Comparison of ENCODE assay signal across 31 cellular contexts in genomic region chr5:92180406-92180805, GRCh38.
"Had no signal": no experiment of that assay in that cellular context is flagged by ENCODE, and none has a peak within 500 bp of the region (broad histone marks: within the 10 kb centered on the region; RNA-seq: fewer than 3 reads in every experiment).

No MANE protein-coding gene starts in this region.

- H3K27ac Mint-ChIP-seq: immature natural killer cell; mesothelial cell of epicardium; naive thymus-derived CD4-positive, alpha-beta T cell; natural killer cell treated with Interleukin-12 subunit alpha and Interleukin-12 subunit beta and Interleukin-15 and Interleukin-18, amount 100 ng/mL, for 72 hours; stimulated activated naive B cell treated with anti-CD40 and anti-IgM and Interleukin-4, amounts not matched to agents 10 μg/mL and 1 μg/mL and 100 μg/mL, for 72 hours had no signal

- H3K27ac ChIP-seq: left ventricle myocardium inferior, pancreas, prostate gland, skin epidermis, stomach, testis, thyroid gland, transverse colon, upper lobe of left lung, vagina had no signal

- H3K4me3 ChIP-seq: left ventricle myocardium inferior, lung, mucosa of descending colon, pancreas, prostate gland, skin epidermis, stomach, testis, thyroid gland, transverse colon, upper lobe of left lung, vagina had no signal

- H3K4me1 ChIP-seq: left ventricle myocardium inferior, pancreas, prostate gland, stomach, testis, thyroid gland, transverse colon, upper lobe of left lung, vagina had no signal

- H3K27me3 Mint-ChIP-seq: naive thymus-derived CD4-positive, alpha-beta T cell; natural killer cell treated with Interleukin-12 subunit alpha and Interleukin-12 subunit beta and Interleukin-15 and Interleukin-18, amount 100 ng/mL, for 72 hours; stimulated activated naive B cell treated with anti-CD40 and anti-IgM and Interleukin-4, amounts not matched to agents 10 μg/mL and 1 μg/mL and 100 μg/mL, for 72 hours had no signal

- DNase-seq: hypothalamus; immature natural killer cell; kidney; left ventricle myocardium inferior; mesendoderm; mucosa of descending colon; naive thymus-derived CD4-positive, alpha-beta T cell; nucleus accumbens; pancreas; posterior cingulate gyrus; retina; right cardiac atrium; stimulated activated CD4-positive, alpha-beta T cell treated with anti-CD3 and anti-CD28 coated beads, Interleukin-12 subunit alpha, Interleukin-12 subunit beta, amount 100 ng/mL, for 4 hours; stimulated activated CD4-positive, alpha-beta T cell treated with anti-CD3 and anti-CD28 coated beads, Interleukin-15, amount 100 ng/mL, for 24 hours; stimulated activated CD4-positive, alpha-beta T cell treated with anti-CD3 and anti-CD28 coated beads, Interleukin-2, amount 100 ng/mL, for 24 hours; stimulated activated CD4-positive, alpha-beta T cell treated with anti-CD3 and anti-CD28 coated beads, Interleukin-4, amount 100 ng/mL, for 1 hour; stimulated activated naive B cell treated with anti-CD40 and anti-IgM and Interleukin-4, amounts not matched to agents 10 μg/mL and 1 μg/mL and 100 μg/mL, for 72 hours; stimulated activated naive CD8-positive, alpha-beta T cell treated with anti-CD3 and anti-CD28 coated beads, Interleukin-15, Interleukin-2, amounts not matched to agents 100 U/mL and 50 U/mL, for 24 hours; stomach; testis; thyroid gland; transverse colon; upper lobe of left lung had no signal

- H3K36me3 ChIP-seq: left ventricle myocardium inferior, pancreas, prostate gland, stomach, thyroid gland, transverse colon, upper lobe of left lung, vagina had no signal

- FAIRE-seq: islet of Langerhans, kidney, pancreas had no signal

- H3K27me3 ChIP-seq: pancreas, stomach, testis, thyroid gland, transverse colon, upper lobe of left lung, vagina had no signal

- H3K36me3 Mint-ChIP-seq: immature natural killer cell; mesothelial cell of epicardium; naive thymus-derived CD4-positive, alpha-beta T cell; natural killer cell treated with Interleukin-12 subunit alpha and Interleukin-12 subunit beta and Interleukin-15 and Interleukin-18, amount 100 ng/mL, for 72 hours; stimulated activated naive B cell treated with anti-CD40 and anti-IgM and Interleukin-4, amounts not matched to agents 10 μg/mL and 1 μg/mL and 100 μg/mL, for 72 hours had no signal

- H3K4me1 Mint-ChIP-seq: immature natural killer cell; naive thymus-derived CD4-positive, alpha-beta T cell; stimulated activated naive B cell treated with anti-CD40 and anti-IgM and Interleukin-4, amounts not matched to agents 10 μg/mL and 1 μg/mL and 100 μg/mL, for 72 hours had no signal

- ATAC-seq: mucosa of descending colon; naive thymus-derived CD4-positive, alpha-beta T cell; natural killer cell treated with Interleukin-12 subunit alpha and Interleukin-12 subunit beta and Interleukin-15 and Interleukin-18, amount 100 ng/mL, for 72 hours; pancreas; right cardiac atrium; sciatic nerve; stimulated activated naive B cell treated with anti-CD40 and anti-IgM and Interleukin-4, amounts not matched to agents 10 μg/mL and 1 μg/mL and 100 μg/mL, for 72 hours; stimulated activated naive CD8-positive, alpha-beta T cell treated with anti-CD3 and anti-CD28 coated beads, Interleukin-15, Interleukin-2, amounts not matched to agents 100 U/mL and 50 U/mL, for 24 hours had no signal

- H3K9me3 ChIP-seq: left ventricle myocardium inferior, mucosa of descending colon, pancreas, prostate gland, stomach, testis, thyroid gland, transverse colon, upper lobe of left lung, vagina had no signal

- H3K4me3 Mint-ChIP-seq: immature natural killer cell; mesothelial cell of epicardium; naive thymus-derived CD4-positive, alpha-beta T cell; natural killer cell treated with Interleukin-12 subunit alpha and Interleukin-12 subunit beta and Interleukin-15 and Interleukin-18, amount 100 ng/mL, for 72 hours; stimulated activated naive B cell treated with anti-CD40 and anti-IgM and Interleukin-4, amounts not matched to agents 10 μg/mL and 1 μg/mL and 100 μg/mL, for 72 hours had no signal

- H3K9me3 Mint-ChIP-seq: mesothelial cell of epicardium; stimulated activated naive B cell treated with anti-CD40 and anti-IgM and Interleukin-4, amounts not matched to agents 10 μg/mL and 1 μg/mL and 100 μg/mL, for 72 hours had no signal
